In genomic region chr10:127532193-127532592, GRCh38 we compare ENCODE assay signal across 10 cellular contexts. TPM values are rescaled to one million over a fixed set of nuclear protein-coding genes. Genes with fewer than 3 reads are reported as not detected.
"Had no signal": no experiment of that assay in that cellular context is flagged by ENCODE, and none has a peak within 500 bp of the region (broad histone marks: within the 10 kb centered on the region; RNA-seq: fewer than 3 reads in every experiment).

No MANE protein-coding gene starts in this region.

- H3K36me3 ChIP-seq: HAP-1 had no signal

- H2AFZ ChIP-seq: GM23248, GM23338 had no signal

- H3K4me1 ChIP-seq: HAP-1 had no signal

- DNase-seq: GM23248, GOT3, H7, H9, HCEC 1CT, HFFc6 had no signal

- H3K27ac ChIP-seq: GM23248 had no signal

- H3K9me3 ChIP-seq: HAP-1 had no signal

- H3K9ac ChIP-seq: GM23248 had no signal

- H3K4me2 ChIP-seq: GM23338 had no signal

- H3K4me3 ChIP-seq: GM23248, GM23338, HAP-1 had no signal

- ATAC-seq: GM23338, HCT116 had no signal

RNA-seq across cellular contexts. Expression of gene NPS, which starts 16.9 kb away (rescaled TPM):
- polyA plus RNA-seq: GM23248, GM23338, H1 had no signal
